Comparison of ENCODE assay signal across 8 cellular contexts in genomic region chr12:94262228-94263010, GRCh38.
DNase-seq lines count a peak whose midpoint lies in the region; ATAC-seq and TF ChIP-seq lines count a peak whose summit lies in the region.

No MANE protein-coding gene starts in this region.

- H3K4me1 Mint-ChIP-seq in CD4-positive, alpha-beta T cell (ENCODE audit: low read depth) = peaks cover 46% of the 10 kb centered on the region
- peaks cover 54% of the 10 kb centered on the region for H3K4me1 Mint-ChIP-seq in activated naive CD8-positive, alpha-beta T cell treated with anti-CD3 and anti-CD28 coated beads, Interleukin-2, amount 50 U/mL, for 24 hours

- H3K9me3 ChIP-seq in CD4-positive, alpha-beta T cell (ENCODE audit: control insufficient read depth, low read length) = no peaks in the 10 kb centered on the region
- H3K9me3 ChIP-seq in left ventricle myocardium inferior (replicated peaks) (no peaks in the 10 kb centered on the region), gastrocnemius medialis (no peaks in the 10 kb centered on the region)

- H3K27me3 Mint-ChIP-seq in CD4-positive, alpha-beta T cell = no peaks in the 10 kb centered on the region
- H3K27me3 Mint-ChIP-seq in activated naive CD8-positive, alpha-beta T cell treated with anti-CD3 and anti-CD28 coated beads, Interleukin-2, amount 50 U/mL, for 24 hours = no peaks in the 10 kb centered on the region

- H3K36me3 Mint-ChIP-seq in CD4-positive, alpha-beta T cell (ENCODE audit: low read depth) = peaks cover 33% of the 10 kb centered on the region
- H3K36me3 Mint-ChIP-seq in activated naive CD8-positive, alpha-beta T cell treated with anti-CD3 and anti-CD28 coated beads, Interleukin-2, amount 50 U/mL, for 24 hours (ENCODE audit: low read depth) = peaks cover 23% of the 10 kb centered on the region

- H3K36me3 ChIP-seq in left ventricle myocardium inferior (no peaks in the 10 kb centered on the region), gastrocnemius medialis (no peaks in the 10 kb centered on the region)

- POLR2A ChIA-PET in CD4-positive, alpha-beta T cell (lab: Charles Lee) = interaction anchor here (0.5 to 2.5 kb wide), 20 partner anchors 11 to 1211 kb away, joined by 3 to 33 read pairs (median 4); partner anchors contain the start of genes METAP2, NDUFA12 and PLXNC1

- peak; percentile 50 to 77 (median 64) for DNase-seq in CD4-positive, alpha-beta T cell
- DNase-seq in HT1080 (ENCODE audit: low read depth) (peak; percentile 77), left ventricle myocardium inferior (peak; percentile 81), gastrocnemius medialis (peak; percentile 58 to 80), iPS-NIHi7 (ENCODE audit: extremely low spot score) (no peak)
- peak; percentile 81 for DNase-seq in activated naive CD8-positive, alpha-beta T cell treated with anti-CD3 and anti-CD28 coated beads, Interleukin-2, amount 50 U/mL, for 24 hours

- H3K27me3 ChIP-seq in CD4-positive, alpha-beta T cell (ENCODE audit: control insufficient read depth, insufficient read depth, low read length) = no peaks in the 10 kb centered on the region
- H3K27me3 ChIP-seq in left ventricle myocardium inferior (ENCODE audit: low read depth) (no peaks in the 10 kb centered on the region), gastrocnemius medialis (no peaks in the 10 kb centered on the region)

- CTCF ChIA-PET in CD4-positive, alpha-beta T cell (lab: Charles Lee) = interaction anchor here (0.6 to 1.6 kb wide), 4 partner anchors 113 to 1397 kb away, joined by 3 to 5 read pairs (median 3); partner anchors contain the start of gene PLXNC1

- H3K4me3 ChIP-seq in left ventricle myocardium inferior (peak overlapping the region; percentile 67), gastrocnemius medialis (peak overlapping the region; percentile 59 to 65 (median 62))

- intact Hi-C loops in CD4-positive, alpha-beta T cell (cut with DNase I, micrococcal nuclease) = loop anchor here (2.0 to 10.0 kb wide), 5 partner anchors 56 to 1592 kb away; partner anchors contain the start of genes PLXNC1 (in 2 of the 2), CEP83 (in 1 of the 2) and SNRPF (in 1 of the 2)
- intact Hi-C loops in left ventricle myocardium inferior (cut with micrococcal nuclease) (no loop called here), gastrocnemius medialis (cut with DNase I; ENCODE audit: low total_unique reads) (loop anchor here (5.0 kb wide), 1 partner anchor 195 kb away; the partner anchor contains the start of gene CEP83)

- no peak for TF ChIP-seq CTCF in CD4-positive, alpha-beta T cell (IDR thresholded peaks at IDR 0.05)
- no peak for TF ChIP-seq CTCF in left ventricle myocardium inferior (IDR thresholded peaks at IDR 0.05; ENCODE audit: borderline replicate concordance)
- no peak for TF ChIP-seq CTCF in gastrocnemius medialis (IDR thresholded peaks at IDR 0.05 in 4 of 5, conservative IDR thresholded peaks at IDR 0.05 in 1 of 5)

- H3K27ac Mint-ChIP-seq in CD4-positive, alpha-beta T cell = peak overlapping the region; percentile 99
- peak overlapping the region; percentile 98 for H3K27ac Mint-ChIP-seq in activated naive CD8-positive, alpha-beta T cell treated with anti-CD3 and anti-CD28 coated beads, Interleukin-2, amount 50 U/mL, for 24 hours

- H3K4me3 Mint-ChIP-seq in CD4-positive, alpha-beta T cell = peak overlapping the region; percentile 98
- peak overlapping the region; percentile 87 for H3K4me3 Mint-ChIP-seq in activated naive CD8-positive, alpha-beta T cell treated with anti-CD3 and anti-CD28 coated beads, Interleukin-2, amount 50 U/mL, for 24 hours

- in situ Hi-C loops in gastrocnemius medialis (cut with MboI; ENCODE audit: low sequenced_read_pairs in 4 of 4) = no loop called here

- H3K27ac ChIP-seq in CD4-positive, alpha-beta T cell (ENCODE audit: low read depth, low read length) = peak overlapping the region; percentile 89
- peak overlapping the region; percentile 87 for H3K27ac ChIP-seq in left ventricle myocardium inferior (replicated peaks)
- peak overlapping the region; percentile 79 to 88 (median 80) for H3K27ac ChIP-seq in gastrocnemius medialis

- peak; percentile 90 for ATAC-seq in CD4-positive, alpha-beta T cell (ENCODE audit: poor library complexity)
- ATAC-seq in GM19468 (IDR thresholded peaks at IDR 0.05; ENCODE audit: extremely low read depth, unreplicated experiment) (peak; percentile 38), SK-N-SH treated with all-trans-retinoic acid at 6 μM for 48 hours (peak; percentile 98), gastrocnemius medialis (peak; percentile 78)
- peak; percentile 75 for ATAC-seq in activated naive CD8-positive, alpha-beta T cell treated with anti-CD3 and anti-CD28 coated beads, Interleukin-2, amount 50 U/mL, for 24 hours

- no peaks in the 10 kb centered on the region for H3K9me3 Mint-ChIP-seq in CD4-positive, alpha-beta T cell
- no peaks in the 10 kb centered on the region for H3K9me3 Mint-ChIP-seq in activated naive CD8-positive, alpha-beta T cell treated with anti-CD3 and anti-CD28 coated beads, Interleukin-2, amount 50 U/mL, for 24 hours

- peaks cover 55% of the 10 kb centered on the region for H3K4me1 ChIP-seq in left ventricle myocardium inferior
- H3K4me1 ChIP-seq in gastrocnemius medialis = peaks cover 25 to 50% of the 10 kb centered on the region in 2 donors

- TF ChIP-seq POLR2A in gastrocnemius medialis (IDR thresholded peaks at IDR 0.05) = peak; percentile 14 to 29

TF ChIP-seq in SK-N-SH treated with all-trans-retinoic acid at 6 μM for 48 hours, 23 proteins besides CTCF, POLR2A, EP300 and RAD21:
- TF ChIP-seq TCF4 (CRISPR knock-in tag; IDR thresholded peaks at IDR 0.05; ENCODE audit: borderline replicate concordance) = peak; percentile 82
- no peak; the same call in 1 of the 2 replicates for TF ChIP-seq ISL1 (CRISPR knock-in tag; IDR thresholded peaks at IDR 0.05)
- no peak for TF ChIP-seq PPARA (CRISPR knock-in tag; IDR thresholded peaks at IDR 0.05; ENCODE audit: borderline replicate concordance)
- 0 out of 2 replicates have a peak, but pooled peaks have one; percentile 64 for TF ChIP-seq TSHZ2 (CRISPR knock-in tag; IDR thresholded peaks at IDR 0.05)
- no peak for TF ChIP-seq ARNTL (CRISPR knock-in tag; IDR thresholded peaks at IDR 0.05; ENCODE audit: borderline replicate concordance, low read depth)

Comparison
In these comparisons a context has a peak if more than half of its experiments do, and no peak if none do; other contexts are left out.
1. ATAC-seq: peak in every context shown above with its lines; median percentile 98 in SK-N-SH treated with all-trans-retinoic acid at 6 μM for 48 hours; 90 in CD4-positive, alpha-beta T cell; 78 in gastrocnemius medialis; 75 in activated naive CD8-positive, alpha-beta T cell treated with anti-CD3 and anti-CD28 coated beads, Interleukin-2, amount 50 U/mL, for 24 hours; 38 in GM19468.